15 cellular contexts compared by ENCODE assay signal in genomic region chr3:32373844-32374243, GRCh38. TPM values are rescaled to one million over a fixed set of nuclear protein-coding genes. Genes with fewer than 3 reads are reported as not detected.
DNase-seq lines count a peak whose midpoint lies in the region; ATAC-seq, FAIRE-seq and TF ChIP-seq lines count a peak whose summit lies in the region.
"Had no signal": no experiment of that assay in that cellular context is flagged by ENCODE, and none has a peak within 500 bp of the region (broad histone marks: within the 10 kb centered on the region; RNA-seq: fewer than 3 reads in every experiment).

No MANE protein-coding gene starts in this region.

- no peak for TF ChIP-seq RAD21 in A549 (conservative IDR thresholded peaks at IDR 0.05 in 1 of 2, IDR thresholded peaks at IDR 0.05 in 1 of 2)
- TF ChIP-seq RAD21 in Ishikawa (IDR thresholded peaks at IDR 0.05; ENCODE audit: low read depth): no peak
- no peak for TF ChIP-seq RAD21 in K562 (CRISPR knock-in tag; conservative IDR thresholded peaks at IDR 0.05 in 1 of 2, IDR thresholded peaks at IDR 0.05 in 1 of 2)

- peaks cover 0 to 11% (median 0%) of the 10 kb centered on the region in 11 experiments; a peak in 4 of 22 replicates for H3K36me3 ChIP-seq in BLaER1 treated with 17β-estradiol and CSF1 and Interleukin-3, amounts not matched to agents 10 nM and 100 nM
- no peaks in the 10 kb centered on the region for H3K36me3 ChIP-seq in K562 (ENCODE audit: control insufficient read depth, insufficient read depth, low read length)

- BruUV-seq in K562 (replicated peaks; lab: Mats Ljungman, UMichigan): no TSS peak

- POLR2A ChIA-PET in A549 (lab: Yijun Ruan, JAX): no interaction called here
- POLR2A ChIA-PET in K562 (lab: Yijun Ruan, JAX): interaction anchor here (0.6 kb wide), 1 partner anchor 48 kb away, joined by 3 read pairs; no protein-coding TSS in a partner anchor

- no peak overlapping the region for H3K4me2 ChIP-seq in A549
- H3K4me2 ChIP-seq in BLaER1 treated with 17β-estradiol and CSF1 and Interleukin-3, amounts not matched to agents 10 nM and 100 nM: peak overlapping the region; percentile 2 to 97 (median 43); a peak in 12 of 22 replicates
- no peak overlapping the region for H3K4me2 ChIP-seq in K562 (ENCODE audit: insufficient read depth, low read length)

- CTCF ChIA-PET in A549 (lab: Yijun Ruan, JAX): interaction anchor here (0.6 to 7.5 kb wide), 9 partner anchors 8 to 757 kb away, joined by 3 to 88 read pairs (median 21); no protein-coding TSS in a partner anchor
- CTCF ChIA-PET in K562 (lab: Yijun Ruan, JAX; ENCODE audit: low intra/inter-chr PET ratio): interaction anchor here (0.7 to 1.3 kb wide), 3 partner anchors 26 to 406 kb away, joined by 3 to 8 read pairs (median 4); no protein-coding TSS in a partner anchor

- DNase-seq in A549 (ENCODE audit: low read depth in 1 of 2, low spot score in 1 of 2) (no peak), K562 (ENCODE audit: extremely low read depth in 1 of 4, low spot score in 3 of 4) (peak; percentile 21 to 49 (median 34))
- DNase-seq in stimulated activated CD4-positive, alpha-beta T cell treated with anti-CD3 and anti-CD28 coated beads, Interleukin-2, amount 100 ng/mL, for 24 hours: no peak
- DNase-seq in stimulated activated CD4-positive, alpha-beta T cell treated with anti-CD3 and anti-CD28 coated beads, Interleukin-2, amount 100 ng/mL, for 48 hours: no peak
- no peak for DNase-seq in stimulated activated CD4-positive, alpha-beta T cell treated with anti-CD3 and anti-CD28 coated beads, Interleukin-4, amount 100 ng/mL, for 4 hours
- DNase-seq: CD4-positive, alpha-beta memory T cell; GF-D8; GOT3; MM.1S; PC-3; RPMI8226 had no signal

- in situ Hi-C loops in K562 (cut with MboI): no loop called here

- TF ChIP-seq EP300 in A549 (IDR thresholded peaks at IDR 0.05) (no peak), Ishikawa (IDR thresholded peaks at IDR 0.05; ENCODE audit: borderline replicate concordance) (no peak), K562 (IDR thresholded peaks at IDR 0.05; ENCODE audit: low read length) (no peak)

- H3K79me2 ChIP-seq in K562 (ENCODE audit: control insufficient read depth, insufficient read depth, low read length): no peaks in the 10 kb centered on the region

- H4K20me1 ChIP-seq in BLaER1 treated with 17β-estradiol and CSF1 and Interleukin-3, amounts not matched to agents 10 nM and 100 nM: peaks cover 0 to 54% (median 43%) of the 10 kb centered on the region in 11 experiments; a peak in 18 of 22 replicates
- H4K20me1 ChIP-seq in K562 (replicated peaks; ENCODE audit: control insufficient read depth, insufficient read depth, low read length): no peaks in the 10 kb centered on the region

- no peak for TF ChIP-seq CTCF in A549 (IDR thresholded peaks at IDR 0.05)
- no peak for TF ChIP-seq CTCF in K562 (IDR thresholded peaks at IDR 0.05 in 2 of 3, conservative IDR thresholded peaks at IDR 0.05 in 1 of 3; ENCODE audit: insufficient read depth in 2 of 3, low read depth in 1 of 3, low read length in 3 of 3)

- TF ChIP-seq POLR2A in A549 (IDR thresholded peaks at IDR 0.05; ENCODE audit: low read length): no peak
- TF ChIP-seq POLR2A in K562 (conservative IDR thresholded peaks at IDR 0.05): no peak

- no peak overlapping the region for H3K9ac ChIP-seq in BLaER1 treated with 17β-estradiol and CSF1 and Interleukin-3, amounts not matched to agents 10 nM and 100 nM
- H3K9ac ChIP-seq in K562 (ENCODE audit: insufficient read depth in 1 of 2, low read depth in 2 of 2, low read length in 2 of 2): no peak overlapping the region

- ATAC-seq in A549 (no peak), K562 (peak; percentile 73), HG02981 (IDR thresholded peaks at IDR 0.05; ENCODE audit: unreplicated experiment) (no peak)
- ATAC-seq: PC-3 had no signal

- H3K9me3 ChIP-seq in A549 (no peaks in the 10 kb centered on the region), K562 (replicated peaks; ENCODE audit: control insufficient read depth, insufficient read depth, low read depth, low read length) (no peaks in the 10 kb centered on the region)
- H3K9me3 ChIP-seq in BLaER1 treated with 17β-estradiol and CSF1 and Interleukin-3, amounts not matched to agents 10 nM and 100 nM (replicated peaks in 1 of 11): no peaks in the 10 kb centered on the region

- no peaks in the 10 kb centered on the region for H3K9me1 ChIP-seq in K562 (ENCODE audit: control insufficient read depth, insufficient read depth, low read length)

- FAIRE-seq in A549 (lab: Jason Lieb, UNC) (no peak), K562 (lab: Jason Lieb, UNC) (no peak)
- FAIRE-seq: HTR-8/SVneo had no signal

- no peak overlapping the region for H3K4me3 ChIP-seq in A549
- H3K4me3 ChIP-seq in BLaER1 treated with 17β-estradiol and CSF1 and Interleukin-3, amounts not matched to agents 10 nM and 100 nM: no peak overlapping the region
- no peak overlapping the region for H3K4me3 ChIP-seq in K562

- H3K4me1 ChIP-seq in A549: no peaks in the 10 kb centered on the region
- H3K4me1 ChIP-seq in BLaER1 treated with 17β-estradiol and CSF1 and Interleukin-3, amounts not matched to agents 10 nM and 100 nM: peaks cover 61 to 80% (median 69%) of the 10 kb centered on the region in 10 experiments
- no peaks in the 10 kb centered on the region for H3K4me1 ChIP-seq in K562 (replicated peaks in 1 of 2; ENCODE audit: control insufficient read depth in 2 of 2, insufficient read depth in 2 of 2, low read length in 2 of 2)

- 68% methylated on average over 5 of the region's 5 CpGs for WGBS in A549 (ENCODE audit: missing lambda C conversion rate)
- WGBS in K562 (ENCODE audit: insufficient coverage, low coverage, missing lambda C conversion rate): 3% methylated on average over 5 of the region's 5 CpGs

- H3K27ac ChIP-seq in A549 (no peak overlapping the region), K562 (ENCODE audit: extremely low read depth, low read depth, low read length) (no peak overlapping the region)
- H3K27ac ChIP-seq in BLaER1 treated with 17β-estradiol and CSF1 and Interleukin-3, amounts not matched to agents 10 nM and 100 nM: peak overlapping the region in 1 of 11 experiments; percentile 86; a peak in 1 of 22 replicates

- no peak overlapping the region for H2AFZ ChIP-seq in K562 (ENCODE audit: low read depth, low read length)

- intact Hi-C loops in K562 (cut with micrococcal nuclease): loop anchor here (1.0 to 10.0 kb wide), 2 partner anchors 94 to 291 kb away; no protein-coding TSS in a partner anchor

- H3K27me3 ChIP-seq in BLaER1 treated with 17β-estradiol and CSF1 and Interleukin-3, amounts not matched to agents 10 nM and 100 nM: peaks cover 0 to 10% (median 8%) of the 10 kb centered on the region in 11 experiments; a peak in 11 of 22 replicates
- peaks cover 11 to 21% of the 10 kb centered on the region in 2 experiments for H3K27me3 ChIP-seq in K562 (ENCODE audit: control insufficient read depth in 2 of 2, insufficient read depth in 2 of 2, low read length in 2 of 2)

TF ChIP-seq in A549, 52 proteins besides CTCF, POLR2A, EP300 and RAD21 (continues in another document):
- no peak for TF ChIP-seq RFX5 (IDR thresholded peaks at IDR 0.05)

TF ChIP-seq in Ishikawa, 13 proteins besides CTCF, POLR2A, EP300 and RAD21:
- TF ChIP-seq TEAD4 (IDR thresholded peaks at IDR 0.05) (no peak), YY1 (IDR thresholded peaks at IDR 0.05; ENCODE audit: low read depth) (no peak), NFIC (IDR thresholded peaks at IDR 0.05) (no peak), USF1 (IDR thresholded peaks at IDR 0.05) (peak; percentile 77)

TF ChIP-seq in K562, 482 proteins besides CTCF, POLR2A, EP300 and RAD21 (continues in another document):
- TF ChIP-seq KAT7 (CRISPR knock-in tag; IDR thresholded peaks at IDR 0.05; ENCODE audit: borderline replicate concordance) (no peak), CAMTA2 (CRISPR knock-in tag; conservative IDR thresholded peaks at IDR 0.05) (no peak), ZFP1 (CRISPR knock-in tag; IDR thresholded peaks at IDR 0.05) (no peak), HLTF (IDR thresholded peaks at IDR 0.05) (no peak), HNRNPH1 (optimal IDR thresholded peaks at IDR 0.05; ENCODE audit: low read depth, low read length) (no peak)

RNA-seq across cellular contexts. Expression of gene CMTM7, which starts 17.8 kb away (rescaled TPM):
- polyA plus RNA-seq in A549 (2011; rRNA removed) (18.7 and 27.1 TPM in 2 replicates), A549 (2017; fragmentation: RNase III; extraction: RNeasy Plus Mini Kit Qiagen cat#74134 plus additional on column Dnase treatment) (12.9 to 15.3 TPM (median 14.2 TPM) in 3 replicates), K562 (2011; rRNA removed) (0.96 and 1.6 TPM in 2 replicates), K562 (2014; fragmentation: Illumina TruSeq; extraction: Trizol) (0.25 and 0.33 TPM in 2 replicates), K562 (2014; fragmentation: Nextera tagmentation; extraction: Ambion mirVana) (under 1 TPM in 1 of 2 experiments, not detected in 1; 0.03 TPM), K562 (2014; rRNA removed) (0.27 and 0.42 TPM in 2 replicates)
- polyA plus RNA-seq in A549 (2012; cell fraction: cytosol; rRNA removed): 35.7 and 42.0 TPM in 2 replicates
- 31.6 and 34.6 TPM in 2 replicates for polyA plus RNA-seq in A549 (2012; cell fraction: nucleus; rRNA removed)
- polyA minus RNA-seq in A549 (2011; rRNA and poly(A)+ RNA removed): 17.8 and 23.1 TPM in 2 replicates
- total RNA-seq in K562 (2011; cell fraction: chromatin; rRNA removed; ENCODE audit: low replicate concordance): 0.42 and 0.67 TPM in 2 replicates
- 0.53 and 1.0 TPM in 2 replicates for total RNA-seq in K562 (2011; cell fraction: nucleolus; rRNA removed)
- 0.73 and 0.92 TPM in 2 replicates for total RNA-seq in K562 (2011; cell fraction: nucleoplasm; rRNA removed)
- total RNA-seq in K562 (2014; rRNA removed) (not detected in 2 replicates), K562 (2014; rRNA removed; fragmentation: Illumina TruSeq; extraction: Trizol) (0.16 TPM in 1 of 2 replicates, not detected in the other), K562 (2015; rRNA removed; fragmentation: Illumina TruSeq; extraction: Trizol) (not detected in 2 replicates), K562 (2021) (0.38 and 0.49 TPM in 2 replicates)
- polyA plus RNA-seq in K562 (2011; cell fraction: cytosol; rRNA removed): 1.3 and 2.2 TPM in 2 replicates
- polyA plus RNA-seq in K562 (2011; cell fraction: nucleus; rRNA removed): 1.4 and 1.5 TPM in 2 replicates
- 0.14 and 0.18 TPM in 2 replicates for polyA plus RNA-seq in K562 (2012)
- polyA minus RNA-seq in K562 (2011; rRNA and poly(A)+ RNA removed): 0.48 and 0.84 TPM in 2 replicates
- polyA minus RNA-seq in K562 (2011; cell fraction: cytosol; rRNA and poly(A)+ RNA removed): 1.4 TPM in 1 of 2 replicates, not detected in the other
- 0.40 and 0.44 TPM in 2 replicates for polyA minus RNA-seq in K562 (2011; cell fraction: nucleus; rRNA and poly(A)+ RNA removed)

Comparison
In these comparisons a context has a peak if more than half of its experiments do, and no peak if none do; other contexts are left out.
1. DNase-seq: peak in K562 (4 of 4); none in A549 (0 of 2), stimulated activated CD4-positive, alpha-beta T cell treated with anti-CD3 and anti-CD28 coated beads, Interleukin-2, amount 100 ng/mL, for 24 hours (0 of 2), stimulated activated CD4-positive, alpha-beta T cell treated with anti-CD3 and anti-CD28 coated beads, Interleukin-2, amount 100 ng/mL, for 48 hours (0 of 2) and stimulated activated CD4-positive, alpha-beta T cell treated with anti-CD3 and anti-CD28 coated beads, Interleukin-4, amount 100 ng/mL, for 4 hours (0 of 2).
2. H3K4me2 ChIP-seq: peak in BLaER1 treated with 17β-estradiol and CSF1 and Interleukin-3, amounts not matched to agents 10 nM and 100 nM (11 of 11); none in A549 (single experiment) and K562 (single experiment).
3. RNA of gene CMTM7, which starts 17.8 kb away (polyA plus RNA-seq): 12.9 to 42.0 TPM in A549; 0.03 to 2.2 TPM in K562; every median in the first group is over 4 times any median in the second.
4. Of the 35 proteins assayed by ChIP-seq in both K562 and A549: peak only in K562: none; only in A549: none; in both: USF2; in neither: 34.